13 cellular contexts compared by ENCODE assay signal in genomic region chr9:125470767-125471580, GRCh38.
DNase-seq lines count a peak whose midpoint lies in the region; ATAC-seq and TF ChIP-seq lines count a peak whose summit lies in the region.
"Had no signal": no experiment of that assay in that cellular context is flagged by ENCODE, and none has a peak within 500 bp of the region (broad histone marks: within the 10 kb centered on the region; RNA-seq: fewer than 3 reads in every experiment).

No MANE protein-coding gene starts in this region.

- H3K56ac ChIP-seq in mesendoderm (ENCODE audit: low read length) = no peak overlapping the region

- no peak overlapping the region for H3K27ac ChIP-seq in WERI-Rb-1
- H3K27ac ChIP-seq in mesendoderm (ENCODE audit: low read depth, low read length) = no peak overlapping the region
- peak overlapping the region; percentile 87 for H3K27ac ChIP-seq in stomach smooth muscle (ENCODE audit: low read length)
- H3K27ac ChIP-seq: C4-2B had no signal

- no peaks in the 10 kb centered on the region for H3K9me3 ChIP-seq in WERI-Rb-1 (ENCODE audit: severe bottlenecking)
- no peaks in the 10 kb centered on the region for H3K9me3 ChIP-seq in stomach smooth muscle (ENCODE audit: control insufficient read depth in 2 of 2, low read length in 2 of 2)

- H2BK15ac ChIP-seq in mesendoderm (replicated peaks; ENCODE audit: low read depth) = no peak overlapping the region

- peak overlapping the region; percentile 13 for H3K27ac Mint-ChIP-seq in activated T-cell treated with anti-CD3 and anti-CD28 coated beads, Interleukin-2, amount 50 U/mL, for 24 hours
- H3K27ac Mint-ChIP-seq in activated CD4-positive, alpha-beta memory T cell treated with anti-CD3 and anti-CD28 coated beads for 36 hours = no peak overlapping the region

- H2AK5ac ChIP-seq in mesendoderm (ENCODE audit: low read length) = no peak overlapping the region

- H3K4me3 ChIP-seq in WERI-Rb-1 (ENCODE audit: low read depth, low read length) (no peak overlapping the region), mesendoderm (ENCODE audit: low read length) (no peak overlapping the region), stomach smooth muscle (ENCODE audit: low read length in 2 of 2) (no peak overlapping the region)

- H3K27me3 ChIP-seq in WERI-Rb-1 (ENCODE audit: insufficient read depth, low read depth, severe bottlenecking) (no peaks in the 10 kb centered on the region), mesendoderm (ENCODE audit: insufficient read depth, low read length, poor library complexity) (no peaks in the 10 kb centered on the region), stomach smooth muscle (ENCODE audit: control insufficient read depth in 1 of 2, insufficient read depth in 2 of 2, low read length in 2 of 2) (no peaks in the 10 kb centered on the region)

- H3K36me3 Mint-ChIP-seq in activated T-cell treated with anti-CD3 and anti-CD28 coated beads, Interleukin-2, amount 50 U/mL, for 24 hours (ENCODE audit: low read depth) = peaks cover 47% of the 10 kb centered on the region
- H3K36me3 Mint-ChIP-seq in activated CD4-positive, alpha-beta memory T cell treated with anti-CD3 and anti-CD28 coated beads for 36 hours = peaks cover 4% of the 10 kb centered on the region

- no peaks in the 10 kb centered on the region for H3K36me3 ChIP-seq in WERI-Rb-1
- no peaks in the 10 kb centered on the region for H3K36me3 ChIP-seq in mesendoderm (ENCODE audit: control insufficient read depth, insufficient read depth, low read length)
- H3K36me3 ChIP-seq in stomach smooth muscle (ENCODE audit: control insufficient read depth in 2 of 2, insufficient read depth in 2 of 2, low read length in 2 of 2) = no peaks in the 10 kb centered on the region

- ATAC-seq in GM19455 (IDR thresholded peaks at IDR 0.05; ENCODE audit: unreplicated experiment) = no peak
- ATAC-seq in HG02678 (IDR thresholded peaks at IDR 0.05; ENCODE audit: unreplicated experiment) = no peak

- POLR2A ChIA-PET in activated CD4-positive, alpha-beta memory T cell treated with anti-CD3 and anti-CD28 coated beads for 36 hours (lab: Charles Lee) = no interaction called here

- H3K4me1 Mint-ChIP-seq in activated T-cell treated with anti-CD3 and anti-CD28 coated beads, Interleukin-2, amount 50 U/mL, for 24 hours (ENCODE audit: low read depth) = no peaks in the 10 kb centered on the region
- no peaks in the 10 kb centered on the region for H3K4me1 Mint-ChIP-seq in activated CD4-positive, alpha-beta memory T cell treated with anti-CD3 and anti-CD28 coated beads for 36 hours (ENCODE audit: low read depth)
- H3K4me1 Mint-ChIP-seq: IgD-negative memory B cell had no signal

- CTCF ChIA-PET in activated CD4-positive, alpha-beta memory T cell treated with anti-CD3 and anti-CD28 coated beads for 36 hours (lab: Charles Lee) = no interaction called here

- H3K18ac ChIP-seq in mesendoderm (ENCODE audit: low read length) = no peak overlapping the region

- H4K8ac ChIP-seq in mesendoderm (ENCODE audit: low read depth, low read length) = no peak overlapping the region

- no peak for DNase-seq in activated T-cell treated with anti-CD3 and anti-CD28 coated beads, Interleukin-2, amount 50 U/mL, for 24 hours
- no peak for DNase-seq in activated T-cell treated with anti-CD3 and anti-CD28 coated beads for 4 hours
- DNase-seq in WERI-Rb-1 = no peak
- DNase-seq in mesendoderm = peak; percentile 39
- DNase-seq in activated CD4-positive, alpha-beta memory T cell treated with anti-CD3 and anti-CD28 coated beads for 36 hours = no peak
- DNase-seq: NCI-H1436, NCI-H2029 treated with DMSO at 0.1 percent for 48 hours, NCI-H524 treated with DMSO at 0.1 percent for 48 hours had no signal

- no peak overlapping the region for H2BK120ac ChIP-seq in mesendoderm (ENCODE audit: low read depth, low read length)

- intact Hi-C loops in activated CD4-positive, alpha-beta memory T cell treated with anti-CD3 and anti-CD28 coated beads for 36 hours (cut with micrococcal nuclease) = no loop called here

- no peak overlapping the region for H3K4ac ChIP-seq in mesendoderm (ENCODE audit: low read depth, low read length)

- no peaks in the 10 kb centered on the region for H3K27me3 Mint-ChIP-seq in activated T-cell treated with anti-CD3 and anti-CD28 coated beads, Interleukin-2, amount 50 U/mL, for 24 hours
- no peaks in the 10 kb centered on the region for H3K27me3 Mint-ChIP-seq in activated CD4-positive, alpha-beta memory T cell treated with anti-CD3 and anti-CD28 coated beads for 36 hours
- H3K27me3 Mint-ChIP-seq: IgD-negative memory B cell had no signal

- H3K9me3 Mint-ChIP-seq in activated T-cell treated with anti-CD3 and anti-CD28 coated beads, Interleukin-2, amount 50 U/mL, for 24 hours = no peaks in the 10 kb centered on the region
- no peaks in the 10 kb centered on the region for H3K9me3 Mint-ChIP-seq in activated CD4-positive, alpha-beta memory T cell treated with anti-CD3 and anti-CD28 coated beads for 36 hours
- H3K9me3 Mint-ChIP-seq: IgD-negative memory B cell had no signal

- H4K5ac ChIP-seq in mesendoderm (ENCODE audit: low read length) = no peak overlapping the region

- no peak overlapping the region for H3K9ac ChIP-seq in mesendoderm (ENCODE audit: low read length)
- H3K9ac ChIP-seq in stomach smooth muscle (ENCODE audit: low read length in 2 of 2) = no peak overlapping the region

- H3K79me1 ChIP-seq in mesendoderm (ENCODE audit: low read length) = no peaks in the 10 kb centered on the region

- H3K4me3 Mint-ChIP-seq in activated T-cell treated with anti-CD3 and anti-CD28 coated beads, Interleukin-2, amount 50 U/mL, for 24 hours = no peak overlapping the region
- H3K4me3 Mint-ChIP-seq in activated CD4-positive, alpha-beta memory T cell treated with anti-CD3 and anti-CD28 coated beads for 36 hours = no peak overlapping the region
- H3K4me3 Mint-ChIP-seq: IgD-negative memory B cell had no signal

- H3K79me2 ChIP-seq in mesendoderm (ENCODE audit: control insufficient read depth, insufficient read depth, low read length) = no peaks in the 10 kb centered on the region

- no peak overlapping the region for H2BK5ac ChIP-seq in mesendoderm (ENCODE audit: low read length)

- 0 out of 2 replicates have a peak, but pooled peaks have one; percentile 1 for TF ChIP-seq CTCF in WERI-Rb-1 (IDR thresholded peaks at IDR 0.05; ENCODE audit: low read depth, low read length)

- H3K4me2 ChIP-seq in mesendoderm (ENCODE audit: low read length) = no peak overlapping the region

- no peak overlapping the region for H3K23ac ChIP-seq in mesendoderm (ENCODE audit: low read length)

- peaks cover 3% of the 10 kb centered on the region for H3K4me1 ChIP-seq in mesendoderm (ENCODE audit: control insufficient read depth, low read depth, low read length)
- peaks cover 70% of the 10 kb centered on the region for H3K4me1 ChIP-seq in stomach smooth muscle (ENCODE audit: control insufficient read depth, insufficient read depth, low read length)

- WGBS in mesendoderm (ENCODE audit: extremely low coverage, insufficient coverage, low lambda C conversion rate) = no CpG with 5 or more reads among the region's 14 CpGs
